2 cellular contexts compared by ENCODE assay signal in the genomic region with DNA sequence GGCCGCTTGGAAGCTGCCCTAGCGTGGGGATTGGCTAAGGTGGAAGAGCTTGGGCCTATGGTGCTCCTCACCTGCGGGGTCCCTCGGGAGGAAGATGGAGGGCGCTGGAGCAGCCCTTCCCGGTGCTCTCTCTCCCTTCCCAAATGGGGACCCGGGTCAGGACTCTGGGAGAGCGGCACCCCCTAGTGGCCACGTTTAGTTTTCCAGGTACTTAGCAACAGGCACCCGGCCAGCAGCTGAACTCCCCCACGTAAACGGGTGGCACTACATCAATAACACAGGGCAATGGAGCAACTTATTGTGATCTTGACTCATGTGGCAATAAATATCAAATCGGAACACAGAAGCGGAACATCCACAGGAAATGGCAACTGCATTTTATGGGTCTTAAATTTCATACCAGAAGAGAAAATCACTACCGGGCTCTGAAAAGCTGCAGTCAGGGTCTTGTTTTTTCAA.
A peak's percentile ranks its signal among the peaks of the same experiment; 100 is the strongest.
TF ChIP-seq lines count a peak whose summit lies in the region.

No MANE protein-coding gene starts in this region.

TF ChIP-seq in SK-N-SH, 30 proteins besides CTCF, POLR2A, EP300 and RAD21:
- TF ChIP-seq SMC3 (IDR thresholded peaks at IDR 0.05; ENCODE audit: low read depth, low read length) (peak; percentile 50), TCF12 (IDR thresholded peaks at IDR 0.05) (no peak), ELF1 (IDR thresholded peaks at IDR 0.05) (no peak), TEAD4 (IDR thresholded peaks at IDR 0.05; ENCODE audit: borderline replicate concordance, insufficient read depth) (no peak), CHD2 (IDR thresholded peaks at IDR 0.05; ENCODE audit: low read length, partially characterized antibody) (no peak), FOSL2 (IDR thresholded peaks at IDR 0.05; ENCODE audit: borderline replicate concordance, low read depth) (no peak)
TF ChIP-seq in SK-N-SH: peak in this region for 1.

TF ChIP-seq in H1, 55 proteins besides CTCF, POLR2A, EP300 and RAD21:
- TF ChIP-seq SIN3A (conservative IDR thresholded peaks at IDR 0.05 in 1 of 2, IDR thresholded peaks at IDR 0.05 in 1 of 2; ENCODE audit: low read depth in 1 of 2, low read length in 2 of 2) = no peak
- TF ChIP-seq KDM5A (IDR thresholded peaks at IDR 0.05; ENCODE audit: low read length) = no peak
- TF ChIP-seq RBBP5 (IDR thresholded peaks at IDR 0.05; ENCODE audit: borderline replicate concordance, low read depth, low read length) = no peak
- TF ChIP-seq PHF8 (conservative IDR thresholded peaks at IDR 0.05; ENCODE audit: low read depth, low read length) = no peak
- TF ChIP-seq CREB1 (IDR thresholded peaks at IDR 0.05) = no peak
- TF ChIP-seq, protein P1, sequence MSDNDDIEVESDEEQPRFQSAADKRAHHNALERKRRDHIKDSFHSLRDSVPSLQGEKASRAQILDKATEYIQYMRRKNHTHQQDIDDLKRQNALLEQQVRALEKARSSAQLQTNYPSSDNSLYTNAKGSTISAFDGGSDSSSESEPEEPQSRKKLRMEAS (IDR thresholded peaks at IDR 0.05) = peak; percentile 45
- TF ChIP-seq JUND (IDR thresholded peaks at IDR 0.05; ENCODE audit: low read length) = no peak
- no peak for TF ChIP-seq CTBP2 (IDR thresholded peaks at IDR 0.05; ENCODE audit: borderline replicate concordance, insufficient read depth, insufficient read length, low read length)
- no peak for TF ChIP-seq TCF12 (IDR thresholded peaks at IDR 0.05; ENCODE audit: low read depth, low read length)
- no peak for TF ChIP-seq FOSL1 (IDR thresholded peaks at IDR 0.05; ENCODE audit: insufficient read depth, low read depth, low read length)
- TF ChIP-seq NRF1 (IDR thresholded peaks at IDR 0.05; ENCODE audit: low read depth, low read length) = no peak
- TF ChIP-seq, protein P2, sequence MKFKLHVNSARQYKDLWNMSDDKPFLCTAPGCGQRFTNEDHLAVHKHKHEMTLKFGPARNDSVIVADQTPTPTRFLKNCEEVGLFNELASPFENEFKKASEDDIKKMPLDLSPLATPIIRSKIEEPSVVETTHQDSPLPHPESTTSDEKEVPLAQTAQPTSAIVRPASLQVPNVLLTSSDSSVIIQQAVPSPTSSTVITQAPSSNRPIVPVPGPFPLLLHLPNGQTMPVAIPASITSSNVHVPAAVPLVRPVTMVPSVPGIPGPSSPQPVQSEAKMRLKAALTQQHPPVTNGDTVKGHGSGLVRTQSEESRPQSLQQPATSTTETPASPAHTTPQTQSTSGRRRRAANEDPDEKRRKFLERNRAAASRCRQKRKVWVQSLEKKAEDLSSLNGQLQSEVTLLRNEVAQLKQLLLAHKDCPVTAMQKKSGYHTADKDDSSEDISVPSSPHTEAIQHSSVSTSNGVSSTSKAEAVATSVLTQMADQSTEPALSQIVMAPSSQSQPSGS (IDR thresholded peaks at IDR 0.05; ENCODE audit: low read length) = 0 out of 2 replicates have a peak, but pooled peaks have one; percentile 33
- TF ChIP-seq SIX5 (IDR thresholded peaks at IDR 0.05; ENCODE audit: low read depth, low read length) = no peak
- no peak for TF ChIP-seq BCL11A (IDR thresholded peaks at IDR 0.05; ENCODE audit: low read depth in 2 of 2, low read length in 2 of 2)
- TF ChIP-seq SP2 (IDR thresholded peaks at IDR 0.05; ENCODE audit: low read length) = no peak
- TF ChIP-seq, protein P3, sequence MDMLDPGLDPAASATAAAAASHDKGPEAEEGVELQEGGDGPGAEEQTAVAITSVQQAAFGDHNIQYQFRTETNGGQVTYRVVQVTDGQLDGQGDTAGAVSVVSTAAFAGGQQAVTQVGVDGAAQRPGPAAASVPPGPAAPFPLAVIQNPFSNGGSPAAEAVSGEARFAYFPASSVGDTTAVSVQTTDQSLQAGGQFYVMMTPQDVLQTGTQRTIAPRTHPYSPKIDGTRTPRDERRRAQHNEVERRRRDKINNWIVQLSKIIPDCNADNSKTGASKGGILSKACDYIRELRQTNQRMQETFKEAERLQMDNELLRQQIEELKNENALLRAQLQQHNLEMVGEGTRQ (IDR thresholded peaks at IDR 0.05; ENCODE audit: low read length) = no peak
- TF ChIP-seq TAF7 (optimal IDR thresholded peaks at IDR 0.05; ENCODE audit: borderline replicate concordance, low read depth, low read length) = no peak
- no peak for TF ChIP-seq TEAD4 (IDR thresholded peaks at IDR 0.05; ENCODE audit: low read depth, low read length)
- no peak for TF ChIP-seq BACH1 (IDR thresholded peaks at IDR 0.05; ENCODE audit: low read length)
- TF ChIP-seq CHD2 (IDR thresholded peaks at IDR 0.05; ENCODE audit: low read length) = no peak
- peak; percentile 87 for TF ChIP-seq YY1 (IDR thresholded peaks at IDR 0.05; ENCODE audit: low read depth, low read length)
- no peak for TF ChIP-seq EZH2 (IDR thresholded peaks at IDR 0.05; ENCODE audit: low read depth, low read length, severe bottlenecking)
- TF ChIP-seq ASH2L (IDR thresholded peaks at IDR 0.05; ENCODE audit: low read length) = no peak
- TF ChIP-seq CHD1 (IDR thresholded peaks at IDR 0.05; ENCODE audit: low read depth, low read length) = no peak
- TF ChIP-seq SIRT6 (IDR thresholded peaks at IDR 0.05; ENCODE audit: low read length) = no peak
- no peak for TF ChIP-seq KDM4A (IDR thresholded peaks at IDR 0.05; ENCODE audit: low read depth, low read length, severe bottlenecking)
- no peak for TF ChIP-seq TBP (IDR thresholded peaks at IDR 0.05; ENCODE audit: low read depth, low read length)
- no peak for TF ChIP-seq ZNF274 (IDR thresholded peaks at IDR 0.05; ENCODE audit: borderline replicate concordance, extremely low read depth, low read length)
- no peak for TF ChIP-seq NANOG (IDR thresholded peaks at IDR 0.05; ENCODE audit: insufficient read depth, low read depth, low read length, poor library complexity, severe bottlenecking)
- TF ChIP-seq KDM1A (IDR thresholded peaks at IDR 0.05; ENCODE audit: borderline replicate concordance, low read length) = peak; percentile 71; the same call in 1 of the 2 replicates
- TF ChIP-seq SP4 (IDR thresholded peaks at IDR 0.05; ENCODE audit: low read length) = no peak
- no peak for TF ChIP-seq MAFK (IDR thresholded peaks at IDR 0.05; ENCODE audit: low read depth, low read length)
